ENCODE assay signal across 8 cellular contexts in the genomic region with DNA sequence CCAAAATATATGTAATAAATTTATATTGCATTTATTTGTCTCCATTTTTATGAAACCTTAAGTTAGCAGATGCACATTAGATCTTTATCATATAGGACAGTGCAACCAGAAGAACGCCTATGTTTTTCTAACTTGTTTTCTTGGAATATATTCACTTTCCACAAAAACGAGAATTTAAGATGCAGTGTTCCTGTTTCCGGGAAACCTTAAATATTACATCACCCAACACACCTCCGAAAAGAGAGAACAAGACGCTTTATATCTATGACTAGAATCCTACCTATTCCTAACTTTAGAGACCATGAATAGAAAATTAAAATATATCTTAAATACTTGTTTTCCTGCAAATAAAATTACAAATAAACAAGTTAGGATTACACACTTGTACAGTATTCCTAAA. TPM values are rescaled to one million over a fixed set of nuclear protein-coding genes. Genes with fewer than 3 reads are reported as not detected.
DNase-seq lines count a peak whose midpoint lies in the region; ATAC-seq and TF ChIP-seq lines count a peak whose summit lies in the region.

No MANE protein-coding gene starts in this region.

- no peak overlapping the region for H3K9ac ChIP-seq in HUES64 (ENCODE audit: low read depth, low read length)

- H3K4me3 Mint-ChIP-seq in CD8-positive, alpha-beta memory T cell = peak overlapping the region in 6 of 7 donors; percentile 60 to 98 (median 96)
- H3K4me3 Mint-ChIP-seq in activated naive CD8-positive, alpha-beta T cell = peak overlapping the region; percentile 98
- peak overlapping the region in 5 of 8 donors; percentile 30 to 98 (median 89) for H3K4me3 Mint-ChIP-seq in naive B cell

- H3K27me3 ChIP-seq in CD8-positive, alpha-beta memory T cell (ENCODE audit: insufficient read depth, low read length, poor library complexity, severe bottlenecking) = no peaks in the 10 kb centered on the region
- H3K27me3 ChIP-seq in HUES64 (ENCODE audit: insufficient read depth, low read length) (no peaks in the 10 kb centered on the region), dorsolateral prefrontal cortex (no peaks in the 10 kb centered on the region), gastrocnemius medialis (peaks cover 0 to 3% (median 0%) of the 10 kb centered on the region in 3 donors)

- no peaks in the 10 kb centered on the region for H3K9me3 Mint-ChIP-seq in CD8-positive, alpha-beta memory T cell
- no peaks in the 10 kb centered on the region for H3K9me3 Mint-ChIP-seq in activated naive CD8-positive, alpha-beta T cell (ENCODE audit: low read depth)
- H3K9me3 Mint-ChIP-seq in naive B cell = no peaks in the 10 kb centered on the region

- intact Hi-C loops in dorsolateral prefrontal cortex (cut with DNase I) = loop anchor here (5.0 to 10.0 kb wide), 2 partner anchors 105 to 203 kb away; no protein-coding TSS in a partner anchor
- intact Hi-C loops in gastrocnemius medialis (cut with DNase I; ENCODE audit: low total_unique reads) = loop anchor here (5.0 to 10.0 kb wide), 3 partner anchors 185 to 1483 kb away; a partner anchor contains a TSS

- H3K4me1 Mint-ChIP-seq in CD8-positive, alpha-beta memory T cell = peaks cover 17 to 53% (median 37%) of the 10 kb centered on the region in 3 donors
- H3K4me1 Mint-ChIP-seq in activated naive CD8-positive, alpha-beta T cell (ENCODE audit: low read depth) = peaks cover 35% of the 10 kb centered on the region
- peaks cover 0 to 10% (median 9%) of the 10 kb centered on the region in 3 donors for H3K4me1 Mint-ChIP-seq in naive B cell

- no peak for TF ChIP-seq POLR2A in gastrocnemius medialis (IDR thresholded peaks at IDR 0.05)

- H3K36me3 ChIP-seq in CD8-positive, alpha-beta memory T cell (ENCODE audit: insufficient read depth, low read length) = no peaks in the 10 kb centered on the region
- H3K36me3 ChIP-seq in HUES64 (ENCODE audit: insufficient read depth, low read length) (no peaks in the 10 kb centered on the region), gastrocnemius medialis (no peaks in the 10 kb centered on the region)

- CTCF ChIA-PET in CD8-positive, alpha-beta memory T cell (lab: Charles Lee) = interaction anchor here (1.8 to 2.5 kb wide), 3 partner anchors 26 to 81 kb away, joined by 6 to 13 read pairs (median 7); no protein-coding TSS in a partner anchor

- H3K4me1 ChIP-seq in CD8-positive, alpha-beta memory T cell (ENCODE audit: insufficient read depth, low read length) = peaks cover 11% of the 10 kb centered on the region
- H3K4me1 ChIP-seq in HUES64 (ENCODE audit: insufficient read depth, low read length) (peaks cover 8% of the 10 kb centered on the region), gastrocnemius medialis (peaks cover 7 to 8% of the 10 kb centered on the region in 2 donors)

- peaks cover 4 to 19% of the 10 kb centered on the region in 2 donors for H3K27me3 Mint-ChIP-seq in CD8-positive, alpha-beta memory T cell
- H3K27me3 Mint-ChIP-seq in activated naive CD8-positive, alpha-beta T cell = no peaks in the 10 kb centered on the region
- no peaks in the 10 kb centered on the region for H3K27me3 Mint-ChIP-seq in naive B cell

- in situ Hi-C loops in gastrocnemius medialis (cut with MboI; ENCODE audit: low sequenced_read_pairs in 4 of 4) = no loop called here

- H3K9me3 ChIP-seq in CD8-positive, alpha-beta memory T cell (ENCODE audit: low read length) = no peaks in the 10 kb centered on the region
- H3K9me3 ChIP-seq in HUES64 (ENCODE audit: insufficient read depth, low read depth, low read length) (no peaks in the 10 kb centered on the region), gastrocnemius medialis (no peaks in the 10 kb centered on the region)

- TF ChIP-seq CTCF in dorsolateral prefrontal cortex (IDR thresholded peaks at IDR 0.05 in 54 of 56, conservative IDR thresholded peaks at IDR 0.05 in 2 of 56; ENCODE audit: low read depth in 1 of 56, partially characterized antibody in 56 of 56) (no peak), gastrocnemius medialis (IDR thresholded peaks at IDR 0.05 in 4 of 5, conservative IDR thresholded peaks at IDR 0.05 in 1 of 5) (no peak)

- H3K27ac Mint-ChIP-seq in CD8-positive, alpha-beta memory T cell = peak overlapping the region in 4 of 8 donors; percentile 63 to 98 (median 98)
- peak overlapping the region; percentile 97 for H3K27ac Mint-ChIP-seq in activated naive CD8-positive, alpha-beta T cell
- peak overlapping the region in 4 of 6 donors; percentile 52 to 99 (median 96) for H3K27ac Mint-ChIP-seq in naive B cell

- H3K36me3 Mint-ChIP-seq in CD8-positive, alpha-beta memory T cell = peaks cover 0 to 8% (median 0%) of the 10 kb centered on the region in 3 donors
- no peaks in the 10 kb centered on the region for H3K36me3 Mint-ChIP-seq in activated naive CD8-positive, alpha-beta T cell
- H3K36me3 Mint-ChIP-seq in naive B cell = no peaks in the 10 kb centered on the region

- 92% methylated on average over 5 of the region's 5 CpGs for WGBS in HUES64

- POLR2A ChIA-PET in CD8-positive, alpha-beta memory T cell (lab: Charles Lee) = interaction anchor here (1.5 kb wide), 1 partner anchor 26 kb away, joined by 4 read pairs; no protein-coding TSS in a partner anchor

- DNase-seq in CD8-positive, alpha-beta memory T cell = no peak
- DNase-seq in naive B cell (no peak), COLO668 (lab: John Stamatoyannopoulos, UW; ENCODE audit: unreplicated experiment) (no peak), dorsolateral prefrontal cortex (no peak), gastrocnemius medialis (no peak), NAMALWA (ENCODE audit: low spot score) (no peak)

- H3K4me3 ChIP-seq in CD8-positive, alpha-beta memory T cell (ENCODE audit: low read length) = peak overlapping the region; percentile 63
- peak overlapping the region; percentile 81 for H3K4me3 ChIP-seq in HUES64 (ENCODE audit: low read length)
- peak overlapping the region in 3 of 59 donors; percentile 65 to 93 (median 92) for H3K4me3 ChIP-seq in dorsolateral prefrontal cortex
- no peak overlapping the region for H3K4me3 ChIP-seq in gastrocnemius medialis

- no peak for ATAC-seq in naive B cell (ENCODE audit: low read depth in 2 of 2)
- no peak for ATAC-seq in gastrocnemius medialis

- H3K27ac ChIP-seq in CD8-positive, alpha-beta memory T cell (ENCODE audit: low read depth, low read length) = peak overlapping the region; percentile 81
- H3K27ac ChIP-seq in HUES64 (ENCODE audit: low read depth, low read length) (no peak overlapping the region), dorsolateral prefrontal cortex (no peak overlapping the region), gastrocnemius medialis (no peak overlapping the region)

RNA-seq across cellular contexts. Expression of a gene that starts 1.9 kb away (rescaled TPM):
- total RNA-seq in CD8-positive, alpha-beta memory T cell = 100 to 1,000 TPM; 123 to 125 TPM
- polyA plus RNA-seq in CD8-positive, alpha-beta memory T cell = 4.8 TPM
- polyA plus RNA-seq in HUES64 (2013, experiment 1 of 2) = 57.0 TPM
- polyA plus RNA-seq in HUES64 (2013, experiment 2 of 2) = 53.3 TPM
- polyA plus RNA-seq in naive B cell (ENCODE audit: low read depth in 6 of 6) = 1 to 10 TPM; 1.6 to 4.2 (median 3.0) TPM
- 1 to 10 TPM in 119 of 120 experiments, under 1 TPM in 1; 0.97 to 6.7 (median 2.9) TPM for total RNA-seq in dorsolateral prefrontal cortex
- 1 to 10 TPM; 1.0 to 3.7 (median 1.7) TPM for total RNA-seq in gastrocnemius medialis

Comparison
In these comparisons a context has a peak if more than half of its experiments do, and no peak if none do; other contexts are left out.
1. H3K4me3 ChIP-seq: peak in CD8-positive, alpha-beta memory T cell (single experiment) and HUES64 (single experiment); none in gastrocnemius medialis (0 of 4).
2. RNA of a gene that starts 1.9 kb away (total RNA-seq): 123 to 125 TPM in CD8-positive, alpha-beta memory T cell; 0.97 to 6.7 TPM in dorsolateral prefrontal cortex and 1.0 to 3.7 TPM in gastrocnemius medialis; every median in the first group is over 10 times any median in the second.
3. Peak in every context shown above with its lines, with median percentiles within 50 percentile points of each other: H3K4me3 Mint-ChIP-seq.